In genomic region chr4:75235359-75235951, GRCh38 we compare ENCODE assay signal across 11 cellular contexts.
A peak's percentile ranks its signal among the peaks of the same experiment; 100 is the strongest.
DNase-seq lines count a peak whose midpoint lies in the region; ATAC-seq and TF ChIP-seq lines count a peak whose summit lies in the region.
"Had no signal": no experiment of that assay in that cellular context is flagged by ENCODE, and none has a peak within 500 bp of the region (broad histone marks: within the 10 kb centered on the region; RNA-seq: fewer than 3 reads in every experiment).

No MANE protein-coding gene starts in this region.

- peak overlapping the region; percentile 59 for H2AFZ ChIP-seq in MM.1S (ENCODE audit: low read length)

- peak overlapping the region; percentile 10; the same call in 1 of the 2 replicates for H3K4me3 ChIP-seq in MM.1S (ENCODE audit: low read length)

- no peak overlapping the region; the same call in 1 of the 2 replicates for H3K9ac ChIP-seq in MM.1S (ENCODE audit: low read length)

- H3F3A ChIP-seq in MM.1S (ENCODE audit: insufficient read depth, low read length) = peaks cover 9% of the 10 kb centered on the region

- peak; percentile 73 for DNase-seq in MM.1S
- DNase-seq in stimulated activated CD4-positive, alpha-beta T cell treated with anti-CD3 and anti-CD28 coated beads, Interleukin-4, amount 100 ng/mL, for 24 hours = no peak
- DNase-seq in HuH-7 (ENCODE audit: low spot score) = no peak
- DNase-seq in amniotic stem cell (lab: John Stamatoyannopoulos, UW) = no peak
- DNase-seq in hippocampal formation (lab: John Stamatoyannopoulos, UW) = no peak
- DNase-seq: activated CD4-positive, alpha-beta T cell treated with anti-CD3 and anti-CD28 coated beads for 1 hour; NCI-H1930 had no signal

- H3K4me2 ChIP-seq in MM.1S (ENCODE audit: low read depth, low read length) = peak overlapping the region; percentile 50

- peaks cover 26% of the 10 kb centered on the region for H3K4me1 ChIP-seq in MM.1S (ENCODE audit: low read length)

- no peaks in the 10 kb centered on the region for H3K36me3 ChIP-seq in MM.1S (replicated peaks; ENCODE audit: insufficient read depth, low read length)

- H3K27ac ChIP-seq in MM.1S (ENCODE audit: low read length) = peak overlapping the region; percentile 59; the same call in 1 of the 2 replicates
- H3K27ac ChIP-seq: RWPE1 had no signal

- H3K9me3 ChIP-seq in MM.1S (replicated peaks; ENCODE audit: insufficient read depth, low read length) = no peaks in the 10 kb centered on the region

- no peak for TF ChIP-seq CTCF in MM.1S (IDR thresholded peaks at IDR 0.05; ENCODE audit: low read length)

- peak; percentile 99 for ATAC-seq in GM18499 (IDR thresholded peaks at IDR 0.05; ENCODE audit: insufficient read depth, unreplicated experiment)
- ATAC-seq in GM19467 (IDR thresholded peaks at IDR 0.05; ENCODE audit: unreplicated experiment) = peak; percentile 99
- peak; percentile 93 for ATAC-seq in HG02943 (IDR thresholded peaks at IDR 0.05; ENCODE audit: low read depth, unreplicated experiment)

- H4K20me1 ChIP-seq in MM.1S (ENCODE audit: insufficient read depth, low read length) = no peaks in the 10 kb centered on the region

- no peaks in the 10 kb centered on the region for H3K27me3 ChIP-seq in MM.1S (replicated peaks; ENCODE audit: insufficient read depth, low read length)

- H3K9me2 ChIP-seq in MM.1S (replicated peaks; ENCODE audit: insufficient read depth, low read length) = no peaks in the 10 kb centered on the region

- H3K79me2 ChIP-seq in MM.1S (ENCODE audit: low read length) = no peaks in the 10 kb centered on the region
